ENCODE assay signal across 8 cellular contexts in genomic region chr2:126658910-126659613, GRCh38. TPM values are rescaled to one million over a fixed set of nuclear protein-coding genes. Genes with fewer than 3 reads are reported as not detected.
DNase-seq lines count a peak whose midpoint lies in the region; ATAC-seq and TF ChIP-seq lines count a peak whose summit lies in the region.

No MANE protein-coding gene starts in this region.

- H3K4me3 ChIP-seq in brain microvascular endothelial cell (ENCODE audit: low read depth, low read length) (no peak overlapping the region), mesodermal cell (ENCODE audit: extremely low read depth, insufficient read depth, low read length, poor library complexity, severe bottlenecking) (no peak overlapping the region), thyroid gland (replicated peaks in 1 of 3) (no peak overlapping the region)

- TF ChIP-seq CTCF in brain microvascular endothelial cell (IDR thresholded peaks at IDR 0.05; ENCODE audit: low read depth, low read length, missing control alignments) (no peak), thyroid gland (IDR thresholded peaks at IDR 0.05) (no peak), foreskin keratinocyte (conservative IDR thresholded peaks at IDR 0.05) (no peak)

- WGBS in mesodermal cell (ENCODE audit: insufficient coverage in 2 of 2), 2 experiments = 60 to 70% methylated on average over 8 of the region's 11 CpGs
- 56 to 61% methylated on average over 11 of the region's 11 CpGs for WGBS in thyroid gland, 2 donors

- H3K4me1 ChIP-seq in mesodermal cell (ENCODE audit: control insufficient read depth, insufficient read depth, low read length, poor library complexity, severe bottlenecking) (peaks cover 38% of the 10 kb centered on the region), thyroid gland (peaks cover 0 to 24% of the 10 kb centered on the region in 2 donors), foreskin keratinocyte (no peaks in the 10 kb centered on the region)

- intact Hi-C loops in thyroid gland (cut with DNase I) = no loop called here

- H3K27me3 ChIP-seq in brain microvascular endothelial cell (replicated peaks) = no peaks in the 10 kb centered on the region
- H3K27me3 ChIP-seq in thyroid gland = no peaks in the 10 kb centered on the region
- no peaks in the 10 kb centered on the region for H3K27me3 ChIP-seq in foreskin keratinocyte

- H3K27ac ChIP-seq in brain microvascular endothelial cell (peak overlapping the region; percentile 90), mesodermal cell (ENCODE audit: low read depth, low read length, severe bottlenecking) (peak overlapping the region; percentile 88), thyroid gland (peak overlapping the region; percentile 70 to 92 (median 91)), foreskin keratinocyte (no peak overlapping the region)

- no peak for TF ChIP-seq POLR2A in thyroid gland (IDR thresholded peaks at IDR 0.05)

- peak; percentile 35 for ATAC-seq in GM18858 (IDR thresholded peaks at IDR 0.05; ENCODE audit: unreplicated experiment)
- peak; percentile 32 for ATAC-seq in HG02884 (IDR thresholded peaks at IDR 0.05; ENCODE audit: unreplicated experiment)
- no peak for ATAC-seq in foreskin keratinocyte

- H3K36me3 ChIP-seq in brain microvascular endothelial cell (replicated peaks) = peaks cover 3% of the 10 kb centered on the region
- H3K36me3 ChIP-seq in mesodermal cell (ENCODE audit: control insufficient read depth, insufficient read depth, low read length) = peaks cover 5% of the 10 kb centered on the region
- H3K36me3 ChIP-seq in thyroid gland = no peaks in the 10 kb centered on the region

- DNase-seq in T follicular helper cell (ENCODE audit: low read depth) (peak; percentile 22), brain microvascular endothelial cell (peak; percentile 56), thyroid gland (peak; percentile 39 to 47), foreskin keratinocyte (no peak), NCI-H82 treated with DMSO at 0.1 percent for 48 hours (lab: John Stamatoyannopoulos, UW; ENCODE audit: unreplicated experiment) (no peak)

- in situ Hi-C loops in brain microvascular endothelial cell (cut with HindIII; ENCODE audit: low pct_ligation_motif_present, low sequenced_read_pairs) = no loop called here

- no peaks in the 10 kb centered on the region for H3K9me3 ChIP-seq in mesodermal cell (ENCODE audit: control insufficient read depth, low read length)
- no peaks in the 10 kb centered on the region for H3K9me3 ChIP-seq in thyroid gland

RNA-seq across cellular contexts. Expression of gene GYPC, which starts 3.1 kb away (rescaled TPM):
- polyA plus RNA-seq in mesodermal cell (2013, experiment 1 of 2) = 120 TPM
- 113 TPM for polyA plus RNA-seq in mesodermal cell (2013, experiment 2 of 2)
- total RNA-seq in thyroid gland = 10 to 100 TPM; 17.1 to 83.6 (median 42.5) TPM
- not detected in 2 replicates for total RNA-seq in foreskin keratinocyte
- polyA plus RNA-seq in foreskin keratinocyte = 0.03 TPM in 1 of 2 replicates, not detected in the other

Comparison
In these comparisons a context has a peak if more than half of its experiments do, and no peak if none do; other contexts are left out.
1. DNase-seq: peak in T follicular helper cell (single experiment), brain microvascular endothelial cell (single experiment) and thyroid gland (2 of 2); none in foreskin keratinocyte (0 of 2) and NCI-H82 treated with DMSO at 0.1 percent for 48 hours (single experiment).
2. RNA of gene GYPC, which starts 3.1 kb away (total RNA-seq): 17.1 to 83.6 TPM in thyroid gland; not detected in foreskin keratinocyte; every median in the first group is over 10 times any median in the second.